Comparison of ENCODE assay signal across 13 cellular contexts in genomic region chr11:95108671-95109551, GRCh38. TPM values are rescaled to one million over a fixed set of nuclear protein-coding genes. Genes with fewer than 3 reads are reported as not detected.
DNase-seq lines count a peak whose midpoint lies in the region; ATAC-seq and TF ChIP-seq lines count a peak whose summit lies in the region.
"Had no signal": no experiment of that assay in that cellular context is flagged by ENCODE, and none has a peak within 500 bp of the region (broad histone marks: within the 10 kb centered on the region; RNA-seq: fewer than 3 reads in every experiment).

No MANE protein-coding gene starts in this region.

- H3K27me3 ChIP-seq in SK-N-SH (ENCODE audit: insufficient read depth) (no peaks in the 10 kb centered on the region), upper lobe of left lung (no peaks in the 10 kb centered on the region), body of pancreas (no peaks in the 10 kb centered on the region)

- H3K4me2 ChIP-seq in SK-N-SH = peak overlapping the region; percentile 54
- H3K4me2 ChIP-seq: A549 had no signal

- H3K4me1 ChIP-seq in SK-N-SH (ENCODE audit: control insufficient read depth in 1 of 2, insufficient read depth in 2 of 2, low read depth in 1 of 2, low read length in 1 of 2) (peaks cover 0 to 25% of the 10 kb centered on the region in 2 experiments; a peak in 1 of 4 replicates), upper lobe of left lung (peaks cover 4 to 23% (median 14%) of the 10 kb centered on the region in 4 donors), body of pancreas (no peaks in the 10 kb centered on the region)
- H3K4me1 ChIP-seq: A549 had no signal

- H3K36me3 Mint-ChIP-seq in activated T-helper 1 cell treated with anti-CD3 and anti-CD28 coated beads, Interleukin-12 subunit alpha, Interleukin-12 subunit beta, Interleukin-2, Interleukin-4 antibody, amounts not matched to agents 30 ng/mL and 10 ng/mL and 1 ng/mL, durations not matched to agents 14 hours and 24 hours and 36 hours (ENCODE audit: low read depth) = peaks cover 13% of the 10 kb centered on the region

- no peak overlapping the region for H3K27ac Mint-ChIP-seq in activated T-helper 1 cell treated with anti-CD3 and anti-CD28 coated beads, Interleukin-12 subunit alpha, Interleukin-12 subunit beta, Interleukin-2, Interleukin-4 antibody, amounts not matched to agents 30 ng/mL and 10 ng/mL and 1 ng/mL, durations not matched to agents 14 hours and 24 hours and 36 hours
- H3K27ac Mint-ChIP-seq: activated naive CD4-positive, alpha-beta T cell treated with anti-CD3 and anti-CD28 coated beads, Interleukin-2, amount 50 U/mL, for 72 hours had no signal

- intact Hi-C loops in activated T-helper 1 cell treated with anti-CD3 and anti-CD28 coated beads, Interleukin-12 subunit alpha, Interleukin-12 subunit beta, Interleukin-2, Interleukin-4 antibody, amounts not matched to agents 30 ng/mL and 10 ng/mL and 1 ng/mL, durations not matched to agents 14 hours and 24 hours and 36 hours (cut with micrococcal nuclease) = no loop called here
- intact Hi-C loops in body of pancreas (cut with DNase I) = no loop called here

- H3K27ac ChIP-seq in SK-N-SH (ENCODE audit: low read depth in 2 of 2, low read length in 1 of 2) = peak overlapping the region in 1 of 2 experiments; percentile 60; a peak in 2 of 4 replicates
- peak overlapping the region; percentile 19 to 68 for H3K27ac ChIP-seq in coronary artery
- peak overlapping the region; percentile 62 to 87 (median 75) for H3K27ac ChIP-seq in upper lobe of left lung
- H3K27ac ChIP-seq in body of pancreas = peak overlapping the region in 2 of 4 donors; percentile 29 to 40
- H3K27ac ChIP-seq: A549 had no signal

- H2AFZ ChIP-seq in SK-N-SH (ENCODE audit: low read depth) = peak overlapping the region; percentile 73

- peaks cover 10% of the 10 kb centered on the region for H3K4me1 Mint-ChIP-seq in activated T-helper 1 cell treated with anti-CD3 and anti-CD28 coated beads, Interleukin-12 subunit alpha, Interleukin-12 subunit beta, Interleukin-2, Interleukin-4 antibody, amounts not matched to agents 30 ng/mL and 10 ng/mL and 1 ng/mL, durations not matched to agents 14 hours and 24 hours and 36 hours (ENCODE audit: low read depth)

- peaks cover 9% of the 10 kb centered on the region for H3F3A ChIP-seq in SK-N-SH (replicated peaks; ENCODE audit: insufficient read depth)

- TF ChIP-seq EP300 in SK-N-SH (IDR thresholded peaks at IDR 0.05; ENCODE audit: borderline replicate concordance in 1 of 2, low read depth in 1 of 2, low read length in 1 of 2) = no peak
- TF ChIP-seq EP300 in upper lobe of left lung (IDR thresholded peaks at IDR 0.05) = peak in 2 of 4 donors; percentile 55 to 85

- DNase-seq in SK-N-SH (no peak), coronary artery (ENCODE audit: low spot score) (no peak), lung microvascular endothelial cell (ENCODE audit: low read depth in 2 of 2) (peak; percentile 66 to 70), upper lobe of left lung (no peak), NCI-H524 (lab: John Stamatoyannopoulos, UW) (no peak), body of pancreas (no peak)
- no peak for DNase-seq in activated T-helper 1 cell treated with anti-CD3 and anti-CD28 coated beads, Interleukin-12 subunit alpha, Interleukin-12 subunit beta, Interleukin-2, Interleukin-4 antibody, amounts not matched to agents 30 ng/mL and 10 ng/mL and 1 ng/mL, durations not matched to agents 14 hours and 24 hours and 36 hours (ENCODE audit: low spot score)
- DNase-seq: MM.1S; stimulated activated CD4-positive, alpha-beta T cell treated with anti-CD3 and anti-CD28 coated beads, Interleukin-2, amount 100 ng/mL, for 48 hours had no signal

- TF ChIP-seq CTCF in SK-N-SH (IDR thresholded peaks at IDR 0.05) (no peak), coronary artery (IDR thresholded peaks at IDR 0.05) (no peak), upper lobe of left lung (IDR thresholded peaks at IDR 0.05) (no peak), body of pancreas (IDR thresholded peaks at IDR 0.05) (no peak)

- CTCF ChIA-PET in SK-N-SH (lab: Yijun Ruan, JAX) = interaction anchor here (1.0 to 1.7 kb wide), 3 partner anchors 16 to 592 kb away, joined by 3 to 6 read pairs (median 4); no protein-coding TSS in a partner anchor

- H3K9me3 ChIP-seq in SK-N-SH (no peaks in the 10 kb centered on the region), upper lobe of left lung (no peaks in the 10 kb centered on the region), body of pancreas (no peaks in the 10 kb centered on the region)
- H3K9me3 ChIP-seq: A549 had no signal

- TF ChIP-seq RAD21 in SK-N-SH (IDR thresholded peaks at IDR 0.05; ENCODE audit: low read length) = no peak

- no peaks in the 10 kb centered on the region; the same call in 1 of the 2 replicates for H3K79me2 ChIP-seq in SK-N-SH (ENCODE audit: insufficient read depth)

- 70% methylated on average over 6 of the region's 6 CpGs for WGBS in SK-N-SH (ENCODE audit: low lambda C conversion rate)
- WGBS in upper lobe of left lung, 2 donors = 51 to 61% methylated on average over 6 of the region's 6 CpGs
- 67 to 74% methylated on average over 6 of the region's 6 CpGs for WGBS in body of pancreas, 2 donors

- H3K27me3 Mint-ChIP-seq in activated T-helper 1 cell treated with anti-CD3 and anti-CD28 coated beads, Interleukin-12 subunit alpha, Interleukin-12 subunit beta, Interleukin-2, Interleukin-4 antibody, amounts not matched to agents 30 ng/mL and 10 ng/mL and 1 ng/mL, durations not matched to agents 14 hours and 24 hours and 36 hours (ENCODE audit: insufficient read depth) = no peaks in the 10 kb centered on the region

- H4K20me1 ChIP-seq in SK-N-SH (ENCODE audit: insufficient read depth) = no peaks in the 10 kb centered on the region

- no peak overlapping the region for H3K4me3 Mint-ChIP-seq in activated T-helper 1 cell treated with anti-CD3 and anti-CD28 coated beads, Interleukin-12 subunit alpha, Interleukin-12 subunit beta, Interleukin-2, Interleukin-4 antibody, amounts not matched to agents 30 ng/mL and 10 ng/mL and 1 ng/mL, durations not matched to agents 14 hours and 24 hours and 36 hours

- H3K36me3 ChIP-seq in SK-N-SH (replicated peaks in 1 of 2; ENCODE audit: control insufficient read depth in 1 of 2, insufficient read depth in 2 of 2, low read length in 1 of 2) (no peaks in the 10 kb centered on the region), upper lobe of left lung (peaks cover 0 to 7% (median 0%) of the 10 kb centered on the region in 4 donors), body of pancreas (replicated peaks in 1 of 2; ENCODE audit: insufficient read depth in 1 of 2, low read depth in 2 of 2) (no peaks in the 10 kb centered on the region)

- no peaks in the 10 kb centered on the region for H3K9me2 ChIP-seq in SK-N-SH

- H3K4me3 ChIP-seq in SK-N-SH (ENCODE audit: low read depth in 2 of 2, low read length in 1 of 2) (no peak overlapping the region), coronary artery (peak overlapping the region; percentile 33), upper lobe of left lung (no peak overlapping the region), body of pancreas (no peak overlapping the region)
- H3K4me3 ChIP-seq: A549 had no signal

- TF ChIP-seq POLR2A in upper lobe of left lung (IDR thresholded peaks at IDR 0.05) (no peak), body of pancreas (IDR thresholded peaks at IDR 0.05) (no peak)

- no peak; the same call in 1 of the 3 replicates for ATAC-seq in SK-N-SH treated with all-trans-retinoic acid at 6 μM for 48 hours
- peak; percentile 24 to 42 for ATAC-seq in upper lobe of left lung (ENCODE audit: low FRiP score in 2 of 2)
- no peak for ATAC-seq in body of pancreas
- ATAC-seq: activated naive CD4-positive, alpha-beta T cell treated with anti-CD3 and anti-CD28 coated beads, Interleukin-2, amount 50 U/mL, for 72 hours had no signal

- POLR2A ChIA-PET in SK-N-SH (lab: Yijun Ruan, JAX) = no interaction called here

- H3K9ac ChIP-seq in SK-N-SH = no peak overlapping the region

- no peaks in the 10 kb centered on the region for H3K9me3 Mint-ChIP-seq in activated T-helper 1 cell treated with anti-CD3 and anti-CD28 coated beads, Interleukin-12 subunit alpha, Interleukin-12 subunit beta, Interleukin-2, Interleukin-4 antibody, amounts not matched to agents 30 ng/mL and 10 ng/mL and 1 ng/mL, durations not matched to agents 14 hours and 24 hours and 36 hours
- H3K9me3 Mint-ChIP-seq: activated naive CD4-positive, alpha-beta T cell treated with anti-CD3 and anti-CD28 coated beads, Interleukin-2, amount 50 U/mL, for 72 hours had no signal

TF ChIP-seq in SK-N-SH, 30 proteins besides CTCF, POLR2A, EP300 and RAD21 (continues in another document):
- TF ChIP-seq FOSL2 (IDR thresholded peaks at IDR 0.05; ENCODE audit: borderline replicate concordance, low read depth) = peak; percentile 4; the same call in 1 of the 2 replicates

TF ChIP-seq in SK-N-SH treated with all-trans-retinoic acid at 6 μM for 48 hours, 23 proteins besides CTCF, POLR2A, EP300 and RAD21 (continues in another document):
- no peak for TF ChIP-seq TCF4 (CRISPR knock-in tag; IDR thresholded peaks at IDR 0.05; ENCODE audit: borderline replicate concordance)
- TF ChIP-seq ZFP30 (CRISPR knock-in tag; IDR thresholded peaks at IDR 0.05) = no peak

RNA-seq across cellular contexts. Expression of gene ENDOD1, which starts 19.3 kb away (rescaled TPM):
- 15.0 and 18.4 TPM in 2 replicates for polyA plus RNA-seq in SK-N-SH (2012; rRNA removed)
- 19.4 and 22.0 TPM in 2 replicates for polyA plus RNA-seq in SK-N-SH (2012; cell fraction: cytosol; rRNA removed)
- polyA plus RNA-seq in SK-N-SH (2012; cell fraction: nucleus; rRNA removed) = 5.5 and 8.9 TPM in 2 replicates
- 43.2 and 61.1 TPM in 2 replicates for total RNA-seq in lung microvascular endothelial cell
- total RNA-seq in upper lobe of left lung = 10 to 100 TPM; 15.7 to 37.3 (median 27.1) TPM
- total RNA-seq in activated T-helper 1 cell treated with anti-CD3 and anti-CD28 coated beads, Interleukin-12 subunit alpha, Interleukin-12 subunit beta, Interleukin-2, Interleukin-4 antibody, amounts not matched to agents 30 ng/mL and 10 ng/mL and 1 ng/mL, durations not matched to agents 14 hours and 24 hours and 36 hours = 33.8 and 34.3 TPM in 2 replicates
- total RNA-seq in body of pancreas = 10 to 100 TPM in 1 of 2 donors, 1 to 10 TPM in 1; 8.6 to 13.7 TPM

RNA-seq across cellular contexts. Expression of gene SRSF8, which starts 42.2 kb away (rescaled TPM):
- 25.4 and 27.3 TPM in 2 replicates for polyA plus RNA-seq in SK-N-SH (2012; rRNA removed)
- polyA plus RNA-seq in SK-N-SH (2012; cell fraction: cytosol; rRNA removed) = 28.0 and 29.6 TPM in 2 replicates
- 7.3 and 11.5 TPM in 2 replicates for polyA plus RNA-seq in SK-N-SH (2012; cell fraction: nucleus; rRNA removed)
- total RNA-seq in lung microvascular endothelial cell = 17.9 and 20.4 TPM in 2 replicates
- 10 to 100 TPM; 16.8 to 42.9 (median 35.7) TPM for total RNA-seq in upper lobe of left lung
- 53.1 and 58.2 TPM in 2 replicates for total RNA-seq in activated T-helper 1 cell treated with anti-CD3 and anti-CD28 coated beads, Interleukin-12 subunit alpha, Interleukin-12 subunit beta, Interleukin-2, Interleukin-4 antibody, amounts not matched to agents 30 ng/mL and 10 ng/mL and 1 ng/mL, durations not matched to agents 14 hours and 24 hours and 36 hours
- 10 to 100 TPM; 22.7 to 23.9 TPM for total RNA-seq in body of pancreas

RNA-seq across cellular contexts. Expression of gene KDM4F, which starts 59.7 kb away (rescaled TPM):
- polyA plus RNA-seq in SK-N-SH (2012; rRNA removed) = not detected in 2 replicates
- not detected in 2 replicates for polyA plus RNA-seq in SK-N-SH (2012; cell fraction: cytosol; rRNA removed)
- not detected in 2 replicates for polyA plus RNA-seq in SK-N-SH (2012; cell fraction: nucleus; rRNA removed)
- total RNA-seq in lung microvascular endothelial cell = not detected in 2 replicates
- not detected for total RNA-seq in upper lobe of left lung
- not detected in 2 replicates for total RNA-seq in activated T-helper 1 cell treated with anti-CD3 and anti-CD28 coated beads, Interleukin-12 subunit alpha, Interleukin-12 subunit beta, Interleukin-2, Interleukin-4 antibody, amounts not matched to agents 30 ng/mL and 10 ng/mL and 1 ng/mL, durations not matched to agents 14 hours and 24 hours and 36 hours
- not detected for total RNA-seq in body of pancreas
- total RNA-seq: activated naive CD4-positive, alpha-beta T cell treated with anti-CD3 and anti-CD28 coated beads, Interleukin-2, amount 50 U/mL, for 72 hours; T-helper 2 cell treated with Interferon-gamma antibody and Interleukin-4, amounts not matched to agents 100 ng/mL and 5 ng/mL, for 36 hours had no signal
- polyA plus RNA-seq: A549 had no signal

Comparison
In these comparisons a context has a peak if more than half of its experiments do, and no peak if none do; other contexts are left out.
1. DNase-seq: peak in lung microvascular endothelial cell (2 of 2); none in SK-N-SH (single experiment), coronary artery (single experiment), upper lobe of left lung (0 of 2), NCI-H524 (0 of 2), activated T-helper 1 cell treated with anti-CD3 and anti-CD28 coated beads, Interleukin-12 subunit alpha, Interleukin-12 subunit beta, Interleukin-2, Interleukin-4 antibody, amounts not matched to agents 30 ng/mL and 10 ng/mL and 1 ng/mL, durations not matched to agents 14 hours and 24 hours and 36 hours (single experiment) and body of pancreas (0 of 4).
2. ATAC-seq: peak in upper lobe of left lung (2 of 2); none in SK-N-SH treated with all-trans-retinoic acid at 6 μM for 48 hours (single experiment) and body of pancreas (single experiment).